Comparison of ENCODE assay signal across 2 cellular contexts in genomic region chr17:78241277-78242023, GRCh38.
TF ChIP-seq lines count a peak whose summit lies in the region.

No MANE protein-coding gene starts in this region.

TF ChIP-seq in Ishikawa, 13 proteins besides CTCF, POLR2A, EP300 and RAD21:
- no peak for TF ChIP-seq YY1 (IDR thresholded peaks at IDR 0.05; ENCODE audit: low read depth)
- TF ChIP-seq, protein P1, sequence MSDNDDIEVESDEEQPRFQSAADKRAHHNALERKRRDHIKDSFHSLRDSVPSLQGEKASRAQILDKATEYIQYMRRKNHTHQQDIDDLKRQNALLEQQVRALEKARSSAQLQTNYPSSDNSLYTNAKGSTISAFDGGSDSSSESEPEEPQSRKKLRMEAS (IDR thresholded peaks at IDR 0.05) = peak; percentile 70
- no peak for TF ChIP-seq CEBPB (IDR thresholded peaks at IDR 0.05)

TF ChIP-seq in HepG2, 621 proteins besides CTCF, POLR2A, EP300 and RAD21 (continues in another document):
- TF ChIP-seq TEAD2 (CRISPR knock-in tag; IDR thresholded peaks at IDR 0.05) (no peak), NR2C2 (CRISPR knock-in tag; IDR thresholded peaks at IDR 0.05; ENCODE audit: borderline replicate concordance) (peak; percentile 75), SMAD3 (CRISPR knock-in tag; IDR thresholded peaks at IDR 0.05) (peak; percentile 36; the same call in 1 of the 2 replicates), ZMYM4 (CRISPR knock-in tag; IDR thresholded peaks at IDR 0.05) (peak; percentile 71; the same call in 1 of the 2 replicates), THAP11 (CRISPR knock-in tag; IDR thresholded peaks at IDR 0.05) (peak; percentile 86), ZXDC (CRISPR knock-in tag; IDR thresholded peaks at IDR 0.05) (peak; percentile 69; the same call in 1 of the 2 replicates), PAWR (CRISPR knock-in tag; IDR thresholded peaks at IDR 0.05; ENCODE audit: borderline replicate concordance) (0 out of 2 replicates have a peak, but pooled peaks have one; percentile 51), SPEN (CRISPR knock-in tag; IDR thresholded peaks at IDR 0.05; ENCODE audit: low read depth) (peak; percentile 71; the same call in 1 of the 2 replicates), NAIF1 (CRISPR knock-in tag; IDR thresholded peaks at IDR 0.05; ENCODE audit: borderline replicate concordance) (no peak), TBX3 (IDR thresholded peaks at IDR 0.05; ENCODE audit: borderline replicate concordance) (peak; percentile 79), ZNF777 (CRISPR knock-in tag; IDR thresholded peaks at IDR 0.05) (no peak), CREB1 (IDR thresholded peaks at IDR 0.05) (peak; percentile 81), CREB1 (CRISPR knock-in tag; IDR thresholded peaks at IDR 0.05) (peak; percentile 68; the same call in 1 of the 2 replicates), TSC22D2 (CRISPR knock-in tag; IDR thresholded peaks at IDR 0.05; ENCODE audit: borderline replicate concordance) (no peak), ZNF746 (CRISPR knock-in tag; IDR thresholded peaks at IDR 0.05) (peak; percentile 54; the same call in 1 of the 2 replicates), ZNF335 (CRISPR knock-in tag; IDR thresholded peaks at IDR 0.05) (peak; percentile 34; the same call in 1 of the 2 replicates), ZC3H4 (CRISPR knock-in tag; IDR thresholded peaks at IDR 0.05; ENCODE audit: borderline replicate concordance) (no peak), ZNF546 (CRISPR knock-in tag; conservative IDR thresholded peaks at IDR 0.05) (no peak), TBX2 (CRISPR knock-in tag; IDR thresholded peaks at IDR 0.05; ENCODE audit: borderline replicate concordance) (peak; percentile 28; the same call in 1 of the 2 replicates), ZFX (CRISPR knock-in tag; IDR thresholded peaks at IDR 0.05; ENCODE audit: low read depth) (no peak; the same call in none of the 2 replicates), ESRRA (CRISPR knock-in tag; IDR thresholded peaks at IDR 0.05; ENCODE audit: low read depth) (peak; percentile 91), HMG20A (CRISPR knock-in tag; IDR thresholded peaks at IDR 0.05; ENCODE audit: borderline replicate concordance) (peak; percentile 44; the same call in 1 of the 2 replicates), NFYC (CRISPR knock-in tag; IDR thresholded peaks at IDR 0.05) (peak; percentile 99), ZNF275 (CRISPR knock-in tag; IDR thresholded peaks at IDR 0.05; ENCODE audit: borderline replicate concordance) (0 out of 2 replicates have a peak, but pooled peaks have one; percentile 48), ZNF784 (CRISPR knock-in tag; IDR thresholded peaks at IDR 0.05; ENCODE audit: borderline replicate concordance) (no peak), ZNF503 (CRISPR knock-in tag; IDR thresholded peaks at IDR 0.05) (no peak), FOXO1 (CRISPR knock-in tag; IDR thresholded peaks at IDR 0.05) (peak; percentile 76), HNF4A (CRISPR knock-in tag; IDR thresholded peaks at IDR 0.05) (peak; percentile 94)
- TF ChIP-seq, protein P2, sequence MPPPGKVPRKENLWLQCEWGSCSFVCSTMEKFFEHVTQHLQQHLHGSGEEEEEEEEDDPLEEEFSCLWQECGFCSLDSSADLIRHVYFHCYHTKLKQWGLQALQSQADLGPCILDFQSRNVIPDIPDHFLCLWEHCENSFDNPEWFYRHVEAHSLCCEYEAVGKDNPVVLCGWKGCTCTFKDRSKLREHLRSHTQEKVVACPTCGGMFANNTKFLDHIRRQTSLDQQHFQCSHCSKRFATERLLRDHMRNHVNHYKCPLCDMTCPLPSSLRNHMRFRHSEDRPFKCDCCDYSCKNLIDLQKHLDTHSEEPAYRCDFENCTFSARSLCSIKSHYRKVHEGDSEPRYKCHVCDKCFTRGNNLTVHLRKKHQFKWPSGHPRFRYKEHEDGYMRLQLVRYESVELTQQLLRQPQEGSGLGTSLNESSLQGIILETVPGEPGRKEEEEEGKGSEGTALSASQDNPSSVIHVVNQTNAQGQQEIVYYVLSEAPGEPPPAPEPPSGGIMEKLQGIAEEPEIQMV (CRISPR knock-in tag; IDR thresholded peaks at IDR 0.05; ENCODE audit: low read depth) = peak; percentile 26; the same call in 1 of the 2 replicates
- TF ChIP-seq, protein P3, sequence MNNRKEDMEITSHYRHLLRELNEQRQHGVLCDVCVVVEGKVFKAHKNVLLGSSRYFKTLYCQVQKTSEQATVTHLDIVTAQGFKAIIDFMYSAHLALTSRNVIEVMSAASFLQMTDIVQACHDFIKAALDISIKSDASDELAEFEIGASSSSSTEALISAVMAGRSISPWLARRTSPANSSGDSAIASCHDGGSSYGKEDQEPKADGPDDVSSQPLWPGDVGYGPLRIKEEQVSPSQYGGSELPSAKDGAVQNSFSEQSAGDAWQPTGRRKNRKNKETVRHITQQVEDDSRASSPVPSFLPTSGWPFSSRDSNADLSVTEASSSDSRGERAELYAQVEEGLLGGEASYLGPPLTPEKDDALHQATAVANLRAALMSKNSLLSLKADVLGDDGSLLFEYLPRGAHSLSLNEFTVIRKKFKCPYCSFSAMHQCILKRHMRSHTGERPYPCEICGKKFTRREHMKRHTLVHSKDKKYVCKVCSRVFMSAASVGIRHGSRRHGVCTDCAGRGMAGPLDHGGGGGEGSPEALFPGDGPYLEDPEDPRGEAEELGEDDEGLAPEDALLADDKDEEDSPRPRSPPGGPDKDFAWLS (CRISPR knock-in tag; IDR thresholded peaks at IDR 0.05; ENCODE audit: borderline replicate concordance) = 0 out of 2 replicates have a peak, but pooled peaks have one; percentile 42
- TF ChIP-seq, protein P4, sequence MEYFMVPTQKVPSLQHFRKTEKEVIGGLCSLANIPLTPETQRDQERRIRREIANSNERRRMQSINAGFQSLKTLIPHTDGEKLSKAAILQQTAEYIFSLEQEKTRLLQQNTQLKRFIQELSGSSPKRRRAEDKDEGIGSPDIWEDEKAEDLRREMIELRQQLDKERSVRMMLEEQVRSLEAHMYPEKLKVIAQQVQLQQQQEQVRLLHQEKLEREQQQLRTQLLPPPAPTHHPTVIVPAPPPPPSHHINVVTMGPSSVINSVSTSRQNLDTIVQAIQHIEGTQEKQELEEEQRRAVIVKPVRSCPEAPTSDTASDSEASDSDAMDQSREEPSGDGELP (IDR thresholded peaks at IDR 0.05; ENCODE audit: borderline replicate concordance, low read depth) = peak; percentile 77; the same call in 1 of the 2 replicates
- TF ChIP-seq, protein P5, sequence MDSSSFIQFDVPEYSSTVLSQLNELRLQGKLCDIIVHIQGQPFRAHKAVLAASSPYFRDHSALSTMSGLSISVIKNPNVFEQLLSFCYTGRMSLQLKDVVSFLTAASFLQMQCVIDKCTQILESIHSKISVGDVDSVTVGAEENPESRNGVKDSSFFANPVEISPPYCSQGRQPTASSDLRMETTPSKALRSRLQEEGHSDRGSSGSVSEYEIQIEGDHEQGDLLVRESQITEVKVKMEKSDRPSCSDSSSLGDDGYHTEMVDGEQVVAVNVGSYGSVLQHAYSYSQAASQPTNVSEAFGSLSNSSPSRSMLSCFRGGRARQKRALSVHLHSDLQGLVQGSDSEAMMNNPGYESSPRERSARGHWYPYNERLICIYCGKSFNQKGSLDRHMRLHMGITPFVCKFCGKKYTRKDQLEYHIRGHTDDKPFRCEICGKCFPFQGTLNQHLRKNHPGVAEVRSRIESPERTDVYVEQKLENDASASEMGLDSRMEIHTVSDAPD (CRISPR knock-in tag; IDR thresholded peaks at IDR 0.05) = 0 out of 2 replicates have a peak, but pooled peaks have one; percentile 49
- TF ChIP-seq, protein P6, sequence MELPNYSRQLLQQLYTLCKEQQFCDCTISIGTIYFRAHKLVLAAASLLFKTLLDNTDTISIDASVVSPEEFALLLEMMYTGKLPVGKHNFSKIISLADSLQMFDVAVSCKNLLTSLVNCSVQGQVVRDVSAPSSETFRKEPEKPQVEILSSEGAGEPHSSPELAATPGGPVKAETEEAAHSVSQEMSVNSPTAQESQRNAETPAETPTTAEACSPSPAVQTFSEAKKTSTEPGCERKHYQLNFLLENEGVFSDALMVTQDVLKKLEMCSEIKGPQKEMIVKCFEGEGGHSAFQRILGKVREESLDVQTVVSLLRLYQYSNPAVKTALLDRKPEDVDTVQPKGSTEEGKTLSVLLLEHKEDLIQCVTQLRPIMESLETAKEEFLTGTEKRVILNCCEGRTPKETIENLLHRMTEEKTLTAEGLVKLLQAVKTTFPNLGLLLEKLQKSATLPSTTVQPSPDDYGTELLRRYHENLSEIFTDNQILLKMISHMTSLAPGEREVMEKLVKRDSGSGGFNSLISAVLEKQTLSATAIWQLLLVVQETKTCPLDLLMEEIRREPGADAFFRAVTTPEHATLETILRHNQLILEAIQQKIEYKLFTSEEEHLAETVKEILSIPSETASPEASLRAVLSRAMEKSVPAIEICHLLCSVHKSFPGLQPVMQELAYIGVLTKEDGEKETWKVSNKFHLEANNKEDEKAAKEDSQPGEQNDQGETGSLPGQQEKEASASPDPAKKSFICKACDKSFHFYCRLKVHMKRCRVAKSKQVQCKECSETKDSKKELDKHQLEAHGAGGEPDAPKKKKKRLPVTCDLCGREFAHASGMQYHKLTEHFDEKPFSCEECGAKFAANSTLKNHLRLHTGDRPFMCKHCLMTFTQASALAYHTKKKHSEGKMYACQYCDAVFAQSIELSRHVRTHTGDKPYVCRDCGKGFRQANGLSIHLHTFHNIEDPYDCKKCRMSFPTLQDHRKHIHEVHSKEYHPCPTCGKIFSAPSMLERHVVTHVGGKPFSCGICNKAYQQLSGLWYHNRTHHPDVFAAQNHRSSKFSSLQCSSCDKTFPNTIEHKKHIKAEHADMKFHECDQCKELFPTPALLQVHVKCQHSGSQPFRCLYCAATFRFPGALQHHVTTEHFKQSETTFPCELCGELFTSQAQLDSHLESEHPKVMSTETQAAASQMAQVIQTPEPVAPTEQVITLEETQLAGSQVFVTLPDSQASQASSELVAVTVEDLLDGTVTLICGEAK (IDR thresholded peaks at IDR 0.05) = no peak
- TF ChIP-seq, protein P6 (CRISPR knock-in tag; IDR thresholded peaks at IDR 0.05) = no peak
